Comparison of ENCODE assay signal across 21 cellular contexts in the genomic region with DNA sequence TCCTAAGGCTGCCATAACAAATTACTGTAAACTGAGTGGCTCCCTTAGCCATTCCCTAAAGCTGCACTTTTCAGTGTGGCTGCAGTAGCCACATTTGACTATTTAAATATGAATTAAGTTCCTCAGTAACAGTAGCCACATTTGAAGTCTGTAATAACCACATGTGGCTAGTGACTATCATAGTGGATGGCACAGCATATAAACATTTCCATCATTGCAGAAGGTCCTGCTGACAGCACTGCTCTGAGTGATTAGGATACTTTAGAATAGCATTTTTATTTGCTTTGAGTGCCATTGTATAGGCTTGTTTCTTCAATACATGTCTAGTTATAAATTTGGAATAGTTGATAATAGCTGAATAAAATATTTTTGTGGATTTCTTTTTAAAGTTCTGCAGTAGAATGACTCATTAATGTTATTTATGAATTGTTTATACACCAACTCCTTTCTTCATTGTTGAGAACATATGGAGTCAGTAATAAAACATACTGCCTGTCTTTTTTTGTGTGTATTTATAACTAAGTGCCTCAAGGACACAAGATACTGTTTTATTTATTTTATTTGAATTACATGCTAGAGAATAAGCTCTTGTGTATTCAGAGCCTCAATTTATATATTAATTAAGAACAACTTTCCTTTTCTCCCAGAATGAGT.
DNase-seq lines count a peak whose midpoint lies in the region; ATAC-seq and TF ChIP-seq lines count a peak whose summit lies in the region.
"Had no signal": no experiment of that assay in that cellular context is flagged by ENCODE, and none has a peak within 500 bp of the region (broad histone marks: within the 10 kb centered on the region; RNA-seq: fewer than 3 reads in every experiment).

No MANE protein-coding gene starts in this region.

- no peak for TF ChIP-seq CTCF in BJ (IDR thresholded peaks at IDR 0.05; ENCODE audit: insufficient read depth, low read depth, low read length)
- no peak for TF ChIP-seq CTCF in hepatocyte (IDR thresholded peaks at IDR 0.05; ENCODE audit: poor library complexity)

- no peaks in the 10 kb centered on the region for H4K20me1 ChIP-seq in hepatocyte (ENCODE audit: insufficient read depth, poor library complexity, severe bottlenecking)

- POLR2A ChIA-PET in BJ (lab: Charles Lee), result no interaction called here

- CTCF ChIA-PET in BJ (lab: Yijun Ruan, JAX), result interaction anchor here (0.7 kb wide), 1 partner anchor 176 kb away, joined by 4 read pairs; no protein-coding TSS in a partner anchor

- H3K27me3 ChIP-seq in BJ (ENCODE audit: control insufficient read depth, insufficient read depth, low read length) (no peaks in the 10 kb centered on the region), hepatocyte (no peaks in the 10 kb centered on the region)
- H3K27me3 ChIP-seq: brain microvascular endothelial cell had no signal

- H3K79me2 ChIP-seq in hepatocyte, result peaks cover 4% of the 10 kb centered on the region

- H3K9ac ChIP-seq in SK-N-MC (ENCODE audit: insufficient read length), result no peak overlapping the region

- DNase-seq in BJ (ENCODE audit: low read depth) (peak; percentile 15), H4 (ENCODE audit: low spot score) (peak; percentile 5), SK-N-MC (ENCODE audit: low read depth, low spot score) (no peak), hepatocyte (ENCODE audit: low spot score) (no peak)
- DNase-seq: activated CD4-positive, alpha-beta T cell treated with anti-CD3 and anti-CD28 coated beads, Interleukin-2, amount 10 ng/mL, durations not matched to agents 24 days and 14 days; activated CD8-positive, alpha-beta memory T cell treated with anti-CD3 and anti-CD28 coated beads, Interleukin-2, amount 10 ng/mL, durations not matched to agents 7 days and 5 days; activated naive CD8-positive, alpha-beta T cell treated with anti-CD3 and anti-CD28 coated beads, Interleukin-2, amount 10 ng/mL, durations not matched to agents 7 days and 5 days; DND-41; endodermal cell; immature natural killer cell; NCI-H187 treated with DMSO at 0.1 percent for 48 hours; NCI-H446; small intestine; stimulated activated CD4-positive, alpha-beta T cell treated with anti-CD3 and anti-CD28 coated beads, Interleukin-4, amount 100 ng/mL, for 24 hours; T-cell had no signal

- H3K27ac ChIP-seq in SK-N-MC (peak overlapping the region; percentile 90), hepatocyte (no peak overlapping the region)
- H3K27ac ChIP-seq: brain microvascular endothelial cell, RWPE1 had no signal

- no peak overlapping the region for H3K4me3 ChIP-seq in BJ (ENCODE audit: low read depth, low read length)
- H3K4me3 ChIP-seq in SK-N-MC, result peak overlapping the region; percentile 20; the same call in 1 of the 2 replicates
- H3K4me3 ChIP-seq in hepatocyte, result no peak overlapping the region

- peak overlapping the region; percentile 12 for H3K4me2 ChIP-seq in hepatocyte

- ATAC-seq in HG02763 (IDR thresholded peaks at IDR 0.05; ENCODE audit: unreplicated experiment), result no peak
- ATAC-seq in HG02759 (IDR thresholded peaks at IDR 0.05; ENCODE audit: unreplicated experiment), result no peak
- ATAC-seq in GM21381 (IDR thresholded peaks at IDR 0.05; ENCODE audit: unreplicated experiment), result no peak
- ATAC-seq in GM18873 (IDR thresholded peaks at IDR 0.05; ENCODE audit: low FRiP score, unreplicated experiment), result no peak
- ATAC-seq: activated CD8-positive, alpha-beta memory T cell treated with anti-CD3 and anti-CD28 coated beads, Interleukin-2, amount 10 ng/mL, durations not matched to agents 7 days and 5 days; T-cell had no signal

- H3K36me3 ChIP-seq in BJ (ENCODE audit: control insufficient read depth, insufficient read depth, low read length) (no peaks in the 10 kb centered on the region), SK-N-MC (ENCODE audit: insufficient read depth, low read length) (peaks cover 12% of the 10 kb centered on the region), hepatocyte (replicated peaks; ENCODE audit: insufficient read depth, low read depth) (no peaks in the 10 kb centered on the region)
- H3K36me3 ChIP-seq: brain microvascular endothelial cell had no signal

- no peaks in the 10 kb centered on the region for H3K4me1 ChIP-seq in hepatocyte (ENCODE audit: insufficient read depth)

- peaks cover 7% of the 10 kb centered on the region; the same call in 1 of the 2 replicates for H3K9me3 ChIP-seq in SK-N-MC (ENCODE audit: low read depth, low read length)
- H3K9me3 ChIP-seq in hepatocyte (ENCODE audit: low read depth), result peaks cover 4% of the 10 kb centered on the region

- no peaks in the 10 kb centered on the region for H3K9me2 ChIP-seq in hepatocyte (replicated peaks; ENCODE audit: insufficient read depth)

- H2AFZ ChIP-seq in hepatocyte, result no peak overlapping the region

Comparison
In these comparisons a context has a peak if more than half of its experiments do, and no peak if none do; other contexts are left out.
1. DNase-seq: peak in BJ (single experiment) and H4 (single experiment); none in SK-N-MC (single experiment) and hepatocyte (single experiment).